Comparison of ENCODE assay signal across 8 cellular contexts in genomic region chr19:19320362-19321142, GRCh38. TPM values are rescaled to one million over a fixed set of nuclear protein-coding genes. Genes with fewer than 3 reads are reported as not detected.
DNase-seq lines count a peak whose midpoint lies in the region; ATAC-seq and TF ChIP-seq lines count a peak whose summit lies in the region.

TSS of gene MAU2 (plus strand) at chr19:19320829. CDS start at chr19:19320860, 31 bp downstream.
TSS of gene SUGP1 (minus strand) at chr19:19320509. CDS start at chr19:19320496, 13 bp downstream.

- TF ChIP-seq CTCF in epithelial cell of proximal tubule (conservative IDR thresholded peaks at IDR 0.05; ENCODE audit: low read depth, low read length), result no peak

- peak within 1 kb of the TSS; percentile 93 for H3K4me3 ChIP-seq in epithelial cell of proximal tubule (ENCODE audit: low read depth, low read length)

- peak; percentile 88 for ATAC-seq in GM21515 (IDR thresholded peaks at IDR 0.05; ENCODE audit: unreplicated experiment)

- DNase-seq in DMS114 treated with DMSO at 0.1 percent for 48 hours (lab: John Stamatoyannopoulos, UW; ENCODE audit: unreplicated experiment), result peak; percentile 98
- peak; percentile 98 for DNase-seq in HuH-7 (ENCODE audit: low spot score)
- DNase-seq in OCI-M1 (lab: John Stamatoyannopoulos, UW), result peak; percentile 98
- peak; percentile 79 for DNase-seq in activated T-cell treated with anti-CD3 and anti-CD28 coated beads for 4 hours
- DNase-seq in epithelial cell of proximal tubule (ENCODE audit: low read depth), result peak; percentile 62
- peak; percentile 92 for DNase-seq in mucosa of gallbladder (ENCODE audit: low spot score)
- DNase-seq in stimulated activated CD8-positive, alpha-beta memory T cell treated with anti-CD3 and anti-CD28 coated beads, Interleukin-4, amount 100 ng/mL, for 4 hours (ENCODE audit: low read depth in 2 of 2, low spot score in 1 of 2), result peak; percentile 68 to 76

RNA-seq across cellular contexts. Expression of gene MAU2, which starts in this region (rescaled TPM):
- total RNA-seq in epithelial cell of proximal tubule (14.7 and 22.0 TPM in 2 replicates), mucosa of gallbladder (70.1 TPM)

RNA-seq across cellular contexts. Expression of gene SUGP1, which starts in this region (rescaled TPM):
- total RNA-seq in epithelial cell of proximal tubule (30.0 and 32.2 TPM in 2 replicates), mucosa of gallbladder (53.1 TPM)

Comparison
In these comparisons a context has a peak if more than half of its experiments do, and no peak if none do; other contexts are left out.
1. Peak in every context shown above with its lines: DNase-seq, ATAC-seq and H3K4me3 ChIP-seq.